8 cellular contexts compared by ENCODE assay signal in the genomic region with DNA sequence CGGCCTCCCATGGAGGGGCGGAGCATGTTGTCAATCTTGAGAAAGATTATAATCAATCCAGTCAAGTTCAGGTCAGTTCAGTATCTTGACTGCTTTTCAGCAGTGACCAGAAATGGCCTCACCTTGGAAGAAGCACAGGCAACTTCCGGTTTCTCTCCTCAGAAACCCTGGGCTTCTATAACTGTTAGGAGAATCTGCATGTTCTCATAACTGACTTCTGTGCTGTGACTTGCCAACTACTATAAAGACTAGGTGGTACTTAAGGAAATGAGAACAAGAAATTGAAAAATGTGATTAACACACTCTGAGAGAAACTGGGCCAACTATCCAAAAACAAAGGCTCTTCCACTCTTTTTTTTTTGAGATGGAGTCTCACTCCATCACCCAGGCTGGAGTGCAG. TPM values are rescaled to one million over a fixed set of nuclear protein-coding genes. Genes with fewer than 3 reads are reported as not detected.
"Had no signal": no experiment of that assay in that cellular context is flagged by ENCODE, and none has a peak within 500 bp of the region (broad histone marks: within the 10 kb centered on the region; RNA-seq: fewer than 3 reads in every experiment).

No MANE protein-coding gene starts in this region.

- ATAC-seq: GM23338, K562 had no signal

- H3K4me3 ChIP-seq: GM23338, HAP-1, K562 had no signal

- DNase-seq: H7, HFFc6, IMR-90, KG1 had no signal

- H2AFZ ChIP-seq: GM23338 had no signal

- FAIRE-seq: HTR-8/SVneo, K562 had no signal

- H3K4me2 ChIP-seq: GM23338 had no signal

- H3K36me3 ChIP-seq: HAP-1 had no signal

- H3K4me3 Mint-ChIP-seq: GM23338, HFFc6 had no signal

- H3K27ac Mint-ChIP-seq: GM23338, HFFc6 had no signal

RNA-seq across cellular contexts. Expression of gene TLR3, which starts 35.9 kb away (rescaled TPM):
- total RNA-seq: K562 had no signal
